ENCODE assay signal across 23 cellular contexts in the genomic region with DNA sequence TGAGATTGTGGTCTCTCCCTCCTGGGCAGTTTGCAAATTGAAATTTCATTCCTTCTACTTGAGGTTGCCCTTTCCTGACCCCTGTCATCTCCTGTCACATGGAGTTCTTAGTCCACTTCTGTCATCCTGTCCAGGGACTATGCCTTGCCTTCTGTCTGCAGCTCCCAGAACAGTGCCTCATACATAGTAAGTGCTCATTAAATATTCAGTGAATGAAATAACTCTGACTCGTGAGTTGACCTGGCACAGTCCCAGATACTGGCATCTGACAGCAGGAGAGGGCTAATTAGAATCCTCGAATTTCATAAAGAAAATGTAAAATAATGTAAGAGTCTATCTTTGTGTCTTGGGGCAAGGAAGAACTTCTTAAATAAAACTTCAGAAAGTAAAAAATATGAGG.
"Had no signal": no experiment of that assay in that cellular context is flagged by ENCODE, and none has a peak within 500 bp of the region (broad histone marks: within the 10 kb centered on the region; RNA-seq: fewer than 3 reads in every experiment).

No MANE protein-coding gene starts in this region.

- H3K4me1 ChIP-seq: gastroesophageal sphincter, left ventricle myocardium inferior, lower lobe of right lung, spleen, testis, upper lobe of right lung had no signal

- DNase-seq: cortex of kidney; dorsolateral prefrontal cortex; effector CD8-positive, alpha-beta T cell; glutamatergic neuron; immature natural killer cell; kidney; left cardiac atrium; left ventricle myocardium inferior; lower lobe of right lung; natural killer cell; posterior cingulate gyrus; spleen; stimulated activated CD4-positive, alpha-beta T cell treated with anti-CD3 and anti-CD28 coated beads, Interleukin-15, amount 100 ng/mL, for 24 hours; stimulated activated CD4-positive, alpha-beta T cell treated with anti-CD3 and anti-CD28 coated beads, Interleukin-1b, Interleukin-23, amount 100 ng/mL, for 48 hours; stimulated activated CD4-positive, alpha-beta T cell treated with anti-CD3 and anti-CD28 coated beads, Interleukin-4, amount 100 ng/mL, for 24 hours; stimulated activated naive CD8-positive, alpha-beta T cell treated with anti-CD3 and anti-CD28 coated beads, Interleukin-15, amount 100 ng/mL, for 72 hours; testis; upper lobe of right lung had no signal

- ATAC-seq: esophagus mucosa; gastroesophageal sphincter; left cardiac atrium; lower lobe of right lung; natural killer cell; sciatic nerve; stimulated activated memory B cell treated with anti-CD40 and anti-IgM and Interleukin-4, amounts not matched to agents 10 μg/mL and 1 μg/mL and 100 μg/mL, for 72 hours; stimulated activated naive CD8-positive, alpha-beta T cell treated with anti-CD3 and anti-CD28 coated beads, Interleukin-15, amount 100 ng/mL, for 72 hours; upper lobe of right lung had no signal

- H3K4me3 ChIP-seq: dorsolateral prefrontal cortex, gastroesophageal sphincter, left ventricle myocardium inferior, lower lobe of right lung, spleen, testis, tibial nerve, upper lobe of right lung had no signal

- H3K27me3 ChIP-seq: dorsolateral prefrontal cortex, gastroesophageal sphincter, spleen, testis, tibial nerve, upper lobe of right lung had no signal

- H3K27ac ChIP-seq: dorsolateral prefrontal cortex, gastroesophageal sphincter, left ventricle myocardium inferior, lower lobe of right lung, spleen, testis, tibial nerve, upper lobe of right lung had no signal

- H3K9me3 ChIP-seq: gastroesophageal sphincter, left ventricle myocardium inferior, lower lobe of right lung, spleen, testis, tibial nerve, upper lobe of right lung had no signal

- H3K36me3 ChIP-seq: gastroesophageal sphincter, left ventricle myocardium inferior, lower lobe of right lung, spleen, tibial nerve, upper lobe of right lung had no signal
